In genomic region chr20:949717-950116, GRCh38 we compare ENCODE assay signal across 34 cellular contexts. TPM values are rescaled to one million over a fixed set of nuclear protein-coding genes. Genes with fewer than 3 reads are reported as not detected.
"Had no signal": no experiment of that assay in that cellular context is flagged by ENCODE, and none has a peak within 500 bp of the region (broad histone marks: within the 10 kb centered on the region; RNA-seq: fewer than 3 reads in every experiment).

No MANE protein-coding gene starts in this region.

- H3K27me3 ChIP-seq: brain microvascular endothelial cell had no signal

- H3K36me3 Mint-ChIP-seq: activated CD4-positive, alpha-beta memory T cell treated with anti-CD3 and anti-CD28 coated beads for 36 hours; activated naive CD8-positive, alpha-beta T cell had no signal

- FAIRE-seq: astrocyte, frontal cortex had no signal

- H3K4me3 Mint-ChIP-seq: activated B cell treated with CpG ODN at 0.5 μM for 24 hours; activated CD4-positive, alpha-beta memory T cell treated with anti-CD3 and anti-CD28 coated beads for 36 hours; activated CD4-positive, alpha-beta T cell treated with anti-CD3 and anti-CD28 coated beads for 36 hours; activated CD4-positive, alpha-beta T cell treated with anti-CD3 and anti-CD28 coated beads, Interleukin-2, amount 10 ng/mL, durations not matched to agents 24 days and 14 days; activated CD8-positive, alpha-beta T cell treated with anti-CD3 and anti-CD28 coated beads, Interleukin-2, amount 10 ng/mL, durations not matched to agents 7 days and 5 days; activated naive CD8-positive, alpha-beta T cell; activated T-cell treated with anti-CD3 and anti-CD28 coated beads, Interleukin-2, amount 50 U/mL, for 4 hours; activated T-helper 17 cell treated with anti-CD3 and anti-CD28 coated beads, Interleukin-2, amount 50 U/mL, for 72 hours; dendritic cell treated with granulocyte-macrophage colony-stimulating factor and Interleukin-4, amounts not matched to agents 40 ng/mL and 50 ng/mL, for 4 days; endodermal cell; T-helper 17 cell; T-helper 2 cell treated with Interferon-gamma antibody and Interleukin-4, amounts not matched to agents 5 μg/mL and 100 μg/mL, for 36 hours had no signal

- H3K4me3 ChIP-seq: coronary artery, dorsolateral prefrontal cortex had no signal

- H3K27ac Mint-ChIP-seq: activated B cell treated with CpG ODN at 0.5 μM for 24 hours; activated CD4-positive, alpha-beta memory T cell treated with anti-CD3 and anti-CD28 coated beads for 36 hours; activated CD4-positive, alpha-beta T cell treated with anti-CD3 and anti-CD28 coated beads for 36 hours; activated CD4-positive, alpha-beta T cell treated with anti-CD3 and anti-CD28 coated beads, Interleukin-2, amount 10 ng/mL, durations not matched to agents 24 days and 14 days; activated CD8-positive, alpha-beta T cell treated with anti-CD3 and anti-CD28 coated beads, Interleukin-2, amount 10 ng/mL, durations not matched to agents 7 days and 5 days; activated naive CD8-positive, alpha-beta T cell; activated T-helper 17 cell treated with anti-CD3 and anti-CD28 coated beads, Interleukin-2, amount 50 U/mL, for 72 hours; dendritic cell treated with granulocyte-macrophage colony-stimulating factor and Interleukin-4, amounts not matched to agents 40 ng/mL and 50 ng/mL, for 4 days; endodermal cell; T-helper 17 cell; T-helper 2 cell treated with Interferon-gamma antibody and Interleukin-4, amounts not matched to agents 5 μg/mL and 100 μg/mL, for 36 hours had no signal

- DNase-seq: activated B cell treated with CpG ODN at 0.5 μM for 24 hours; activated CD4-positive, alpha-beta memory T cell treated with anti-CD3 and anti-CD28 coated beads for 36 hours; activated CD4-positive, alpha-beta T cell treated with anti-CD3 and anti-CD28 coated beads for 36 hours; activated CD4-positive, alpha-beta T cell treated with anti-CD3 and anti-CD28 coated beads, Interleukin-2, amount 10 ng/mL, durations not matched to agents 24 days and 14 days; activated CD8-positive, alpha-beta T cell treated with anti-CD3 and anti-CD28 coated beads, Interleukin-2, amount 10 ng/mL, durations not matched to agents 7 days and 5 days; activated effector memory CD4-positive, alpha-beta T cell treated with Interleukin-2 at 50 U/mL for 16 hours; activated gamma-delta T cell treated with Interleukin-2 at 50 U/mL for 16 hours; activated naive CD4-positive, alpha-beta T cell treated with anti-CD3 and anti-CD28 coated beads, Interleukin-2, amount 50 U/mL, for 16 hours; activated naive CD4-positive, alpha-beta T cell treated with Interleukin-2 at 50 U/mL for 16 hours; activated T-cell treated with anti-CD3 and anti-CD28 coated beads, Interleukin-2, amount 50 U/mL, for 4 hours; amniotic stem cell; anterior cingulate cortex; brain microvascular endothelial cell; central memory CD4-positive, alpha-beta T cell; cerebellar nuclear complex; dorsolateral prefrontal cortex; effector memory CD4-positive, alpha-beta T cell; endodermal cell; foreskin fibroblast; T-helper 1 cell; T-helper 17 cell; T1000; WERI-Rb-1 had no signal

- H3K36me3 ChIP-seq: brain microvascular endothelial cell, WERI-Rb-1 had no signal

- H3K4me1 Mint-ChIP-seq: activated B cell treated with CpG ODN at 0.5 μM for 24 hours; activated CD4-positive, alpha-beta T cell treated with anti-CD3 and anti-CD28 coated beads for 36 hours; activated CD4-positive, alpha-beta T cell treated with anti-CD3 and anti-CD28 coated beads, Interleukin-2, amount 10 ng/mL, durations not matched to agents 24 days and 14 days; activated T-helper 17 cell treated with anti-CD3 and anti-CD28 coated beads, Interleukin-2, amount 50 U/mL, for 72 hours had no signal

- H3K27ac ChIP-seq: brain microvascular endothelial cell, coronary artery, dorsolateral prefrontal cortex, WERI-Rb-1 had no signal

- ATAC-seq: activated CD4-positive, alpha-beta T cell treated with anti-CD3 and anti-CD28 coated beads for 36 hours; activated CD4-positive, CD25-positive, alpha-beta regulatory T cell treated with anti-CD3 and anti-CD28 coated beads, Interleukin-2, amount 50 U/mL, for 24 hours; activated CD8-positive, alpha-beta T cell treated with anti-CD3 and anti-CD28 coated beads, Interleukin-2, amount 10 ng/mL, durations not matched to agents 7 days and 5 days; activated T-cell treated with anti-CD3 and anti-CD28 coated beads, Interleukin-2, amount 50 U/mL, for 4 hours; activated T-helper 17 cell treated with anti-CD3 and anti-CD28 coated beads, Interleukin-2, amount 50 U/mL, for 72 hours; esophagus mucosa; T-helper 17 cell had no signal

- H3K9me3 Mint-ChIP-seq: activated B cell treated with CpG ODN at 0.5 μM for 24 hours; activated CD4-positive, alpha-beta memory T cell treated with anti-CD3 and anti-CD28 coated beads for 36 hours; activated CD4-positive, alpha-beta T cell treated with anti-CD3 and anti-CD28 coated beads, Interleukin-2, amount 10 ng/mL, durations not matched to agents 24 days and 14 days; activated T-cell treated with anti-CD3 and anti-CD28 coated beads, Interleukin-2, amount 50 U/mL, for 4 hours; activated T-helper 17 cell treated with anti-CD3 and anti-CD28 coated beads, Interleukin-2, amount 50 U/mL, for 72 hours; T-helper 2 cell treated with Interferon-gamma antibody and Interleukin-4, amounts not matched to agents 5 μg/mL and 100 μg/mL, for 36 hours had no signal

RNA-seq across cellular contexts. Expression of gene ANGPT4, which starts 33.6 kb away (rescaled TPM):
- total RNA-seq: activated B cell treated with CpG ODN at 0.5 μM for 24 hours; activated CD4-positive, alpha-beta memory T cell treated with anti-CD3 and anti-CD28 coated beads for 36 hours; activated CD4-positive, alpha-beta T cell treated with anti-CD3 and anti-CD28 coated beads for 36 hours; activated CD4-positive, alpha-beta T cell treated with anti-CD3 and anti-CD28 coated beads, Interleukin-2, amount 10 ng/mL, durations not matched to agents 24 days and 14 days; activated CD8-positive, alpha-beta memory T cell treated with anti-CD3 and anti-CD28 coated beads for 36 hours; activated CD8-positive, alpha-beta T cell treated with anti-CD3 and anti-CD28 coated beads, Interleukin-2, amount 10 ng/mL, durations not matched to agents 7 days and 5 days; activated T-cell treated with anti-CD3 and anti-CD28 coated beads, Interleukin-2, amount 50 U/mL, for 4 hours; epithelial cell of proximal tubule; frontal cortex; T-helper 17 cell had no signal

RNA-seq across cellular contexts. Expression of gene RSPO4, which starts 52.4 kb away (rescaled TPM):
- total RNA-seq: activated CD4-positive, alpha-beta memory T cell treated with anti-CD3 and anti-CD28 coated beads for 36 hours; activated CD4-positive, alpha-beta T cell treated with anti-CD3 and anti-CD28 coated beads for 36 hours; activated CD4-positive, alpha-beta T cell treated with anti-CD3 and anti-CD28 coated beads, Interleukin-2, amount 10 ng/mL, durations not matched to agents 24 days and 14 days; activated CD8-positive, alpha-beta memory T cell treated with anti-CD3 and anti-CD28 coated beads for 36 hours; activated CD8-positive, alpha-beta T cell treated with anti-CD3 and anti-CD28 coated beads, Interleukin-2, amount 10 ng/mL, durations not matched to agents 7 days and 5 days; activated T-cell treated with anti-CD3 and anti-CD28 coated beads, Interleukin-2, amount 50 U/mL, for 4 hours; activated T-helper 17 cell treated with anti-CD3 and anti-CD28 coated beads, Interleukin-2, amount 50 U/mL, for 72 hours; esophagus mucosa; T-helper 17 cell had no signal
